20 cellular contexts compared by ENCODE assay signal in genomic region chr2:168717790-168718502, GRCh38.
A peak's percentile ranks its signal among the peaks of the same experiment; 100 is the strongest.
DNase-seq lines count a peak whose midpoint lies in the region; ATAC-seq and TF ChIP-seq lines count a peak whose summit lies in the region.
"Had no signal": no experiment of that assay in that cellular context is flagged by ENCODE, and none has a peak within 500 bp of the region (broad histone marks: within the 10 kb centered on the region; RNA-seq: fewer than 3 reads in every experiment).

No MANE protein-coding gene starts in this region.

- peaks cover 23% of the 10 kb centered on the region for H3K4me1 Mint-ChIP-seq in activated T-cell treated with anti-CD3 and anti-CD28 coated beads, Interleukin-2, amount 50 U/mL, for 24 hours (ENCODE audit: low read depth)

- H3K4me2 ChIP-seq in neural cell (ENCODE audit: low read length), result peak overlapping the region; percentile 20
- H3K4me2 ChIP-seq: A549 had no signal

- TF ChIP-seq POLR2A in spleen (IDR thresholded peaks at IDR 0.05), result no peak

- H3K9me3 ChIP-seq in neural cell (ENCODE audit: low read length), result no peaks in the 10 kb centered on the region
- H3K9me3 ChIP-seq in spleen, result no peaks in the 10 kb centered on the region
- H3K9me3 ChIP-seq: A549 had no signal

- ATAC-seq in GM21786 (IDR thresholded peaks at IDR 0.05; ENCODE audit: unreplicated experiment) (no peak), GM18520 (IDR thresholded peaks at IDR 0.05; ENCODE audit: unreplicated experiment) (no peak)
- ATAC-seq: A549 had no signal

- no peaks in the 10 kb centered on the region for H3K27me3 Mint-ChIP-seq in activated T-cell treated with anti-CD3 and anti-CD28 coated beads, Interleukin-2, amount 50 U/mL, for 24 hours

- no peaks in the 10 kb centered on the region for H4K20me1 ChIP-seq in neural cell (ENCODE audit: insufficient read depth)

- H3F3A ChIP-seq in neural cell (ENCODE audit: insufficient read depth, low read length, poor library complexity, severe bottlenecking), result peaks cover 3% of the 10 kb centered on the region

- DNase-seq in activated T-cell treated with anti-CD3 and anti-CD28 coated beads, Interleukin-2, amount 50 U/mL, for 24 hours, result no peak
- no peak for DNase-seq in activated T-cell treated with anti-CD3 and anti-CD28 coated beads, Interleukin-2, amount 50 U/mL, for 1 hour
- DNase-seq in LHCN-M2 (ENCODE audit: low read depth) (peak; percentile 67), amniotic epithelial cell (ENCODE audit: low read depth) (peak; percentile 53), spleen (no peak)
- DNase-seq: activated CD8-positive, alpha-beta memory T cell treated with anti-CD3 and anti-CD28 coated beads, Interleukin-2, amount 50 U/mL, for 48 hours; anterior cingulate cortex; COR-L47; dermis blood vessel endothelial cell; HFFc6; hypothalamus; NCI-H1930; NCI-H510A; stimulated activated CD4-positive, alpha-beta T cell treated with anti-CD3 and anti-CD28 coated beads, Interleukin-12 subunit alpha, Interleukin-12 subunit beta, amount 100 ng/mL, for 4 hours had no signal

- H3K79me2 ChIP-seq in neural cell (replicated peaks; ENCODE audit: insufficient read depth, low read length), result no peaks in the 10 kb centered on the region

- H3K36me3 Mint-ChIP-seq in activated T-cell treated with anti-CD3 and anti-CD28 coated beads, Interleukin-2, amount 50 U/mL, for 24 hours (ENCODE audit: low read depth), result peaks cover 53% of the 10 kb centered on the region

- H3K4me3 ChIP-seq in neural cell (ENCODE audit: low read length), result peak overlapping the region; percentile 5
- no peak overlapping the region for H3K4me3 ChIP-seq in spleen
- H3K4me3 ChIP-seq: A549, SK-N-MC had no signal

- H3K9me3 Mint-ChIP-seq in activated T-cell treated with anti-CD3 and anti-CD28 coated beads, Interleukin-2, amount 50 U/mL, for 24 hours, result no peaks in the 10 kb centered on the region
- H3K9me3 Mint-ChIP-seq: HFFc6 had no signal

- H3K9ac ChIP-seq in neural cell (ENCODE audit: low read length), result no peak overlapping the region

- H3K9me2 ChIP-seq in neural cell (ENCODE audit: insufficient read depth, low read length), result no peaks in the 10 kb centered on the region

- no peak overlapping the region for H3K4me3 Mint-ChIP-seq in activated T-cell treated with anti-CD3 and anti-CD28 coated beads, Interleukin-2, amount 50 U/mL, for 24 hours
- H3K4me3 Mint-ChIP-seq: HFFc6 had no signal

- TF ChIP-seq CTCF in neural cell (IDR thresholded peaks at IDR 0.05; ENCODE audit: poor library complexity, severe bottlenecking), result no peak
- no peak for TF ChIP-seq CTCF in spleen (IDR thresholded peaks at IDR 0.05 in 8 of 11, conservative IDR thresholded peaks at IDR 0.05 in 3 of 11)

- H3K4me1 ChIP-seq in spleen, result peaks cover 0 to 18% (median 0%) of the 10 kb centered on the region in 6 donors
- H3K4me1 ChIP-seq: A549 had no signal

- no peak overlapping the region for H2AFZ ChIP-seq in neural cell (ENCODE audit: low read depth, low read length)

- WGBS in spleen, 5 donors, result 31 to 40% (median 35%) methylated on average over 3 of the region's 3 CpGs

- TF ChIP-seq EP300 in neural cell (conservative IDR thresholded peaks at IDR 0.05; ENCODE audit: poor library complexity, severe bottlenecking), result no peak

- H3K27ac ChIP-seq in neural cell (ENCODE audit: low read length) (peak overlapping the region; percentile 7), spleen (no peak overlapping the region)
- H3K27ac ChIP-seq: A549, SK-N-MC, VCaP had no signal

- intact Hi-C loops in spleen (cut with DNase I; ENCODE audit: low total_unique reads), result no loop called here

- no peak for TF ChIP-seq RAD21 in neural cell (conservative IDR thresholded peaks at IDR 0.05)

- peak overlapping the region; percentile 9 for H3K27ac Mint-ChIP-seq in activated T-cell treated with anti-CD3 and anti-CD28 coated beads, Interleukin-2, amount 50 U/mL, for 24 hours
- H3K27ac Mint-ChIP-seq: HFFc6 had no signal

- H3K27me3 ChIP-seq in neural cell (ENCODE audit: insufficient read depth, low read depth, low read length), result no peaks in the 10 kb centered on the region
- no peaks in the 10 kb centered on the region for H3K27me3 ChIP-seq in spleen (replicated peaks in 1 of 7)

- peaks cover 4% of the 10 kb centered on the region for H3K36me3 ChIP-seq in neural cell (ENCODE audit: insufficient read depth, low read length)
- peaks cover 0 to 12% (median 2%) of the 10 kb centered on the region in 6 donors for H3K36me3 ChIP-seq in spleen

TF ChIP-seq in neural cell, 6 proteins besides CTCF, POLR2A, EP300 and RAD21:
- TF ChIP-seq POLR2AphosphoS5 (IDR thresholded peaks at IDR 0.05) (no peak), MXI1 (conservative IDR thresholded peaks at IDR 0.05; ENCODE audit: poor library complexity, severe bottlenecking) (no peak), EZH2 (IDR thresholded peaks at IDR 0.05; ENCODE audit: borderline replicate concordance, insufficient read depth, low read length, poor library complexity, severe bottlenecking) (no peak), TAF1 (IDR thresholded peaks at IDR 0.05; ENCODE audit: low read depth) (no peak), REST (IDR thresholded peaks at IDR 0.05; ENCODE audit: borderline replicate concordance) (no peak), SMC3 (conservative IDR thresholded peaks at IDR 0.05; ENCODE audit: poor library complexity) (no peak)

Comparison
In these comparisons a context has a peak if more than half of its experiments do, and no peak if none do; other contexts are left out.
1. DNase-seq: peak in LHCN-M2 (single experiment) and amniotic epithelial cell (single experiment); none in activated T-cell treated with anti-CD3 and anti-CD28 coated beads, Interleukin-2, amount 50 U/mL, for 24 hours (single experiment), activated T-cell treated with anti-CD3 and anti-CD28 coated beads, Interleukin-2, amount 50 U/mL, for 1 hour (single experiment) and spleen (single experiment).